Comparison of ENCODE assay signal across 18 cellular contexts in the genomic region with DNA sequence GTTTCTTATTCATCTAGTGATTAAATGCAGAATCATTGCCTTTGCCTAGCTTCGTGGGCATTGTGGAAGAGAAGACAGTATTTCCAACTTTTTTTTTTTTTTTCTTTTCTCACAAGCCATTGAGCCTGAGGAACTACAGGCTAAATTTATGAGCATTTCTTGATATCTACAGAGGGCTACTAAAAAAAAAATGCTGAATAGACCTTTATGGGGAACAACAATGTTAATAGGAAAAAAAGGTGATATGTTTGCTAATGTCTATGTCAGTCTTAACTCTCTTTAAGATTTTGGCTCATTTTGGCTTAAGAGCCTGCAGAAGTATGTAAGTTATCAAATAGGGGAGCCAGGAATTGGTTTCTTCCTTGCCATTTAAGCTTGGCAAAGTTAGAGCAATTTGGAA. TPM values are rescaled to one million over a fixed set of nuclear protein-coding genes. Genes with fewer than 3 reads are reported as not detected.
DNase-seq lines count a peak whose midpoint lies in the region; ATAC-seq and TF ChIP-seq lines count a peak whose summit lies in the region.
"Had no signal": no experiment of that assay in that cellular context is flagged by ENCODE, and none has a peak within 500 bp of the region (broad histone marks: within the 10 kb centered on the region; RNA-seq: fewer than 3 reads in every experiment).

No MANE protein-coding gene starts in this region.

- ATAC-seq in upper lobe of left lung (ENCODE audit: low FRiP score in 2 of 2) = no peak
- ATAC-seq: T-cell had no signal

- H3K4me3 ChIP-seq in left ventricle myocardium inferior = no peak overlapping the region
- H3K4me3 ChIP-seq in dorsolateral prefrontal cortex = peak overlapping the region in 19 of 59 donors; percentile 8 to 50 (median 32)
- no peak overlapping the region for H3K4me3 ChIP-seq in upper lobe of left lung
- no peak overlapping the region for H3K4me3 ChIP-seq in HAP-1

- peaks cover 22% of the 10 kb centered on the region for H3K36me3 Mint-ChIP-seq in nephron (ENCODE audit: low read depth)

- H3K27me3 Mint-ChIP-seq in nephron (ENCODE audit: low read depth) = no peaks in the 10 kb centered on the region
- H3K27me3 Mint-ChIP-seq: activated B cell treated with CpG ODN at 0.5 μM for 24 hours, T-cell had no signal

- 32 to 42% methylated on average over 1 of the region's 1 CpG for WGBS in upper lobe of left lung, 2 donors

- H3K27ac Mint-ChIP-seq in nephron = peak overlapping the region; percentile 21 to 56 (median 50)
- H3K27ac Mint-ChIP-seq: CD14-positive monocyte had no signal

- H3K4me3 Mint-ChIP-seq in nephron = no peak overlapping the region
- H3K4me3 Mint-ChIP-seq: activated B cell treated with CpG ODN at 0.5 μM for 24 hours, CD14-positive monocyte, T-cell had no signal

- no peaks in the 10 kb centered on the region for H3K9me3 ChIP-seq in left ventricle myocardium inferior (replicated peaks)
- H3K9me3 ChIP-seq in upper lobe of left lung = no peaks in the 10 kb centered on the region
- no peaks in the 10 kb centered on the region for H3K9me3 ChIP-seq in HAP-1

- DNase-seq in left ventricle myocardium inferior (no peak), cardiac septum (ENCODE audit: low spot score) (no peak), dorsolateral prefrontal cortex (no peak), upper lobe of left lung (no peak), SIG-M5 (lab: John Stamatoyannopoulos, UW) (no peak), HAP-1 (ENCODE audit: low spot score in 2 of 2) (no peak), hippocampal formation (lab: John Stamatoyannopoulos, UW) (no peak)
- DNase-seq: activated B cell treated with CpG ODN at 0.5 μM for 24 hours; cortex of kidney; DND-41; Karpas-422; kidney; NCI-H1436 treated with DMSO at 0.1 percent for 48 hours; NCI-H2227 treated with DMSO at 0.1 percent for 48 hours; stimulated activated CD4-positive, alpha-beta T cell treated with anti-CD3 and anti-CD28 coated beads, Interleukin-2, amount 100 ng/mL, for 48 hours; T-cell had no signal

- peaks cover 18% of the 10 kb centered on the region for H3K4me1 Mint-ChIP-seq in nephron

- TF ChIP-seq CTCF in left ventricle myocardium inferior (IDR thresholded peaks at IDR 0.05; ENCODE audit: borderline replicate concordance) = no peak
- TF ChIP-seq CTCF in dorsolateral prefrontal cortex (IDR thresholded peaks at IDR 0.05 in 54 of 56, conservative IDR thresholded peaks at IDR 0.05 in 2 of 56; ENCODE audit: low read depth in 1 of 56, partially characterized antibody in 56 of 56) = no peak
- no peak for TF ChIP-seq CTCF in nephron (IDR thresholded peaks at IDR 0.05; ENCODE audit: unreplicated experiment in 3 of 3)
- TF ChIP-seq CTCF in upper lobe of left lung (IDR thresholded peaks at IDR 0.05) = no peak

- no peaks in the 10 kb centered on the region for H3K9me3 Mint-ChIP-seq in nephron
- H3K9me3 Mint-ChIP-seq: activated B cell treated with CpG ODN at 0.5 μM for 24 hours, T-cell had no signal

- H3K27ac ChIP-seq in left ventricle myocardium inferior (replicated peaks) = peak overlapping the region; percentile 26
- H3K27ac ChIP-seq in dorsolateral prefrontal cortex = peak overlapping the region in 58 of 59 donors; percentile 28 to 92 (median 78)
- peak overlapping the region; percentile 41 to 79 (median 76) for H3K27ac ChIP-seq in upper lobe of left lung

- intact Hi-C loops in left ventricle myocardium inferior (cut with micrococcal nuclease) (no loop called here), cardiac septum (cut with DNase I) (no loop called here), dorsolateral prefrontal cortex (cut with DNase I) (no loop called here)

- H3K36me3 ChIP-seq in left ventricle myocardium inferior (peaks cover 10% of the 10 kb centered on the region), upper lobe of left lung (peaks cover 0 to 23% (median 9%) of the 10 kb centered on the region in 4 donors), HAP-1 (replicated peaks) (0 out of 2 replicates have a peak, but pooled peaks cover 3% of the 10 kb centered on the region)

- H3K4me1 ChIP-seq in left ventricle myocardium inferior = peaks cover 42% of the 10 kb centered on the region
- peaks cover 24 to 42% (median 31%) of the 10 kb centered on the region in 4 donors for H3K4me1 ChIP-seq in upper lobe of left lung
- no peaks in the 10 kb centered on the region; the same call in 1 of the 2 replicates for H3K4me1 ChIP-seq in HAP-1

- in situ Hi-C loops in HAP-1 (cut with MboI; ENCODE audit: low sequenced_read_pairs) = no loop called here

- no peak for TF ChIP-seq POLR2A in upper lobe of left lung (IDR thresholded peaks at IDR 0.05)

- no peak for TF ChIP-seq EP300 in upper lobe of left lung (IDR thresholded peaks at IDR 0.05)

- H3K27me3 ChIP-seq in left ventricle myocardium inferior (ENCODE audit: low read depth) = no peaks in the 10 kb centered on the region
- no peaks in the 10 kb centered on the region for H3K27me3 ChIP-seq in dorsolateral prefrontal cortex
- no peaks in the 10 kb centered on the region for H3K27me3 ChIP-seq in upper lobe of left lung
- H3K27me3 ChIP-seq in HAP-1 (ENCODE audit: low read depth) = no peaks in the 10 kb centered on the region

RNA-seq across cellular contexts. Expression of a gene that starts 6.0 kb away (rescaled TPM):
- total RNA-seq in left ventricle myocardium inferior (12.5 TPM), cardiac septum (13.3 TPM), dorsolateral prefrontal cortex (100 to 1,000 TPM in 2 of 120 experiments, 10 to 100 TPM in 118; 48.9 to 103 (median 73.2) TPM), upper lobe of left lung (10 to 100 TPM; 19.9 to 39.8 (median 26.2) TPM)

RNA-seq across cellular contexts. Expression of a gene that starts 47.9 kb away (rescaled TPM):
- 3.7 TPM for total RNA-seq in left ventricle myocardium inferior
- 7.2 TPM for total RNA-seq in cardiac septum
- 100 to 1,000 TPM in 59 of 120 experiments, 10 to 100 TPM in 61; 31.7 to 151 (median 99.5) TPM for total RNA-seq in dorsolateral prefrontal cortex
- 10 to 100 TPM in 4 of 6 donors, 1 to 10 TPM in 2; 7.6 to 44.0 (median 13.5) TPM for total RNA-seq in upper lobe of left lung

Comparison
In these comparisons a context has a peak if more than half of its experiments do, and no peak if none do; other contexts are left out.
1. H3K27ac ChIP-seq: peak in every context shown above with its lines; median percentile 78 in dorsolateral prefrontal cortex; 76 in upper lobe of left lung; 26 in left ventricle myocardium inferior.